Comparison of ENCODE assay signal across 17 cellular contexts in the genomic region with DNA sequence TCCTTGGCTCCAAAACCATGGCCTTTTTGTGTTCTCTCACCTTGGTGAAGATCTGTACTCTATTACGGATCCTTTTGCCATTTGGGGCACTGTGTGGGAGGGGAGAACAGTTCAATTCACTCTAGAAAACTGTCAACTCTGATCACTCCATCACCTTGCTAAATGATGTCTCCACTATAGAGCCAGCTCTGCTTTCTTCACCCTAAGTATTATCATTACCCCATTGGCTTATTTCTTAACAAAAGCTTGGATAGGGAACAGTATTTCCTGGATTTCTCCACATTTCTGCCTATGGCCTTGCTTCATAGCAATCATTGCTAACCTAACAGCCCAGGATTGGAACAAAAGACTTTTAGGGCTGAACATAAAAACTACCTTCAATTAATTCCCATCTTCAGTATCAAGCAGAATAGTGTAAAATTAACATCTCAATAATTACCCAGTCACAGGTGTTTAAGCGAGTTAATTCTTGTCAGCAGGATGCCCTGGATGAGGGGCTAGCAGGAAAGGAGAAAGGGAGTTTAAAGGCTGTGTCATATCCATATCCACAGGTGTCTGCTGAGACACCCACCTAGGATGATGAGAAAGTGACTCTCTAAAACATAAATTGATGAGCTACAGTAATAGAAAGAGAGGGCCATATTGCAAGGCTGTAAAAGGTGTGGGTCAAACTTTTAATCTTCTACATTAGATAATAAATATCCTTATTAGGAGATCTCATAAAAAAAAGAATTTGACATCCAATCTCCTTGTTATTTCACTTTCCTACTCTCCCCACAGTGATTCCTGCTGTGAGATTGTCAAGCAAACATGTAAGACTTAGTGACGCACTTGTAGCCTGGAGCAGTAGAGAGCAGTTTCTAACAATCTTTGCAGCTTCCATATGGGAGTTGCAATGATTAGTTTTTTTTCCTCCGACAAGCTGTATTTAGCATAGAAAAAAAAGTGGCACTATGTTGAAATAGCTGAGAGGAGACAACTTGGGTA.
DNase-seq lines count a peak whose midpoint lies in the region; ATAC-seq and TF ChIP-seq lines count a peak whose summit lies in the region.
"Had no signal": no experiment of that assay in that cellular context is flagged by ENCODE, and none has a peak within 500 bp of the region (broad histone marks: within the 10 kb centered on the region; RNA-seq: fewer than 3 reads in every experiment).

No MANE protein-coding gene starts in this region.

- no peak overlapping the region for H2AFZ ChIP-seq in GM23338

- no peak overlapping the region for H3K27ac Mint-ChIP-seq in GM23338
- no peak overlapping the region for H3K27ac Mint-ChIP-seq in endodermal cell
- no peak overlapping the region for H3K27ac Mint-ChIP-seq in natural killer cell treated with Interleukin-12 subunit alpha and Interleukin-12 subunit beta and Interleukin-15 and Interleukin-18, amount 100 ng/mL, for 72 hours

- 19% methylated on average over 3 of the region's 4 CpGs for WGBS in HUES64
- WGBS in endodermal cell (ENCODE audit: insufficient coverage in 1 of 2, insufficient read length in 1 of 2), 2 experiments = 38 to 48% methylated on average over 3 to 4 of the region's 4 CpGs
- 67% methylated on average over 4 of the region's 4 CpGs for WGBS in esophagus muscularis mucosa

- H3K4me2 ChIP-seq in GM23338 = peak overlapping the region; percentile 64

- H3K27me3 ChIP-seq in GM23338 (ENCODE audit: insufficient read depth) (peaks cover 37% of the 10 kb centered on the region), HUES64 (ENCODE audit: insufficient read depth, low read length) (peaks cover 15% of the 10 kb centered on the region), endodermal cell (ENCODE audit: control insufficient read depth, insufficient read depth, low read length, poor library complexity, severe bottlenecking) (no peaks in the 10 kb centered on the region), esophagus muscularis mucosa (no peaks in the 10 kb centered on the region)

- H3K27ac ChIP-seq in GM23338 (ENCODE audit: low read depth) (no peak overlapping the region), HUES64 (ENCODE audit: low read depth, low read length) (peak overlapping the region; percentile 23; the same call in 1 of the 2 replicates), endodermal cell (ENCODE audit: low read depth, low read length) (no peak overlapping the region), esophagus muscularis mucosa (replicated peaks in 1 of 4) (no peak overlapping the region)

- no peak for TF ChIP-seq EP300 in esophagus muscularis mucosa (IDR thresholded peaks at IDR 0.05)

- H3K4me1 Mint-ChIP-seq in GM23338 (peaks cover 35% of the 10 kb centered on the region), endodermal cell (peaks cover 8% of the 10 kb centered on the region)
- H3K4me1 Mint-ChIP-seq in natural killer cell treated with Interleukin-12 subunit alpha and Interleukin-12 subunit beta and Interleukin-15 and Interleukin-18, amount 100 ng/mL, for 72 hours (ENCODE audit: low read depth in 2 of 2) = no peaks in the 10 kb centered on the region
- H3K4me1 Mint-ChIP-seq: CD4-positive, alpha-beta memory T cell had no signal

- H3K9me3 ChIP-seq in HUES64 (ENCODE audit: insufficient read depth, low read depth, low read length) (no peaks in the 10 kb centered on the region), endodermal cell (ENCODE audit: control insufficient read depth, low read length) (no peaks in the 10 kb centered on the region), esophagus muscularis mucosa (no peaks in the 10 kb centered on the region)

- peak; percentile 71 for DNase-seq in GM23338 (ENCODE audit: low spot score)
- peak; percentile 60 for DNase-seq in endodermal cell
- DNase-seq in iPS-NIHi7 (ENCODE audit: extremely low spot score) = peak; percentile 41
- no peak for DNase-seq in natural killer cell treated with Interleukin-12 subunit alpha and Interleukin-12 subunit beta and Interleukin-15 and Interleukin-18, amount 100 ng/mL, for 72 hours (ENCODE audit: low spot score)
- no peak for DNase-seq in esophagus muscularis mucosa (ENCODE audit: extremely low spot score)
- DNase-seq: CD4-positive, alpha-beta memory T cell; HCEC 1CT; KG1; NCI-H2029 treated with DMSO at 0.1 percent for 48 hours; NCI-H446 treated with DMSO at 0.1 percent for 48 hours; NK-92 treated with Interleukin-12 subunit alpha and Interleukin-12 subunit beta, amount 100 ng/mL, for 24 hours; SW 1271 had no signal

- H3F3A ChIP-seq in GM23338 (replicated peaks; ENCODE audit: low read depth) = no peaks in the 10 kb centered on the region

- peaks cover 31% of the 10 kb centered on the region for H3K4me1 ChIP-seq in GM23338 (ENCODE audit: insufficient read depth)
- peaks cover 29% of the 10 kb centered on the region for H3K4me1 ChIP-seq in HUES64 (ENCODE audit: insufficient read depth, low read length)
- no peaks in the 10 kb centered on the region for H3K4me1 ChIP-seq in endodermal cell (ENCODE audit: control insufficient read depth, insufficient read depth, low read length)
- no peaks in the 10 kb centered on the region for H3K4me1 ChIP-seq in esophagus muscularis mucosa

- intact Hi-C loops in esophagus muscularis mucosa (cut with DNase I) = no loop called here

- H3K9ac ChIP-seq in HUES64 (ENCODE audit: low read depth, low read length) = no peak overlapping the region
- no peak overlapping the region for H3K9ac ChIP-seq in endodermal cell (ENCODE audit: extremely low read depth, low read length, poor library complexity, severe bottlenecking)

- 0 out of 2 replicates have a peak, but pooled peaks cover 5% of the 10 kb centered on the region for H3K9me2 ChIP-seq in GM23338 (ENCODE audit: insufficient read depth)

- peak overlapping the region; percentile 9; the same call in 1 of the 2 replicates for H3K4me3 ChIP-seq in GM23338
- H3K4me3 ChIP-seq in HUES64 (ENCODE audit: low read length) = peak overlapping the region; percentile 20; the same call in 1 of the 2 replicates
- no peak overlapping the region for H3K4me3 ChIP-seq in endodermal cell (ENCODE audit: low read length)
- no peak overlapping the region for H3K4me3 ChIP-seq in esophagus muscularis mucosa
- H3K4me3 ChIP-seq: GM12878 had no signal

- ATAC-seq in GM23338 (peak; percentile 96), GM21526 (IDR thresholded peaks at IDR 0.05; ENCODE audit: low FRiP score, unreplicated experiment) (no peak), GM18870 (IDR thresholded peaks at IDR 0.05; ENCODE audit: unreplicated experiment) (no peak)
- ATAC-seq in natural killer cell treated with Interleukin-12 subunit alpha and Interleukin-12 subunit beta and Interleukin-15 and Interleukin-18, amount 100 ng/mL, for 72 hours = no peak
- ATAC-seq: GM12878, Right ventricle myocardium inferior had no signal

- H3K9me3 Mint-ChIP-seq in GM23338 = peaks cover 15% of the 10 kb centered on the region; the same call in 2 of the 3 replicates
- H3K9me3 Mint-ChIP-seq in endodermal cell = peaks cover 5% of the 10 kb centered on the region
- H3K9me3 Mint-ChIP-seq in natural killer cell treated with Interleukin-12 subunit alpha and Interleukin-12 subunit beta and Interleukin-15 and Interleukin-18, amount 100 ng/mL, for 72 hours = peaks cover 11% of the 10 kb centered on the region

- H3K36me3 ChIP-seq in GM23338 (ENCODE audit: insufficient read depth) (no peaks in the 10 kb centered on the region), HUES64 (ENCODE audit: insufficient read depth, low read length) (no peaks in the 10 kb centered on the region), endodermal cell (ENCODE audit: control insufficient read depth, insufficient read depth, low read length) (no peaks in the 10 kb centered on the region), esophagus muscularis mucosa (no peaks in the 10 kb centered on the region)

- H4K20me1 ChIP-seq in GM23338 (replicated peaks; ENCODE audit: insufficient read depth) = no peaks in the 10 kb centered on the region

- peaks cover 19% of the 10 kb centered on the region for H3K27me3 Mint-ChIP-seq in GM23338 (ENCODE audit: insufficient read depth, low read depth, poor library complexity)
- H3K27me3 Mint-ChIP-seq in endodermal cell (ENCODE audit: insufficient read depth) = peaks cover 26% of the 10 kb centered on the region
- no peaks in the 10 kb centered on the region for H3K27me3 Mint-ChIP-seq in natural killer cell treated with Interleukin-12 subunit alpha and Interleukin-12 subunit beta and Interleukin-15 and Interleukin-18, amount 100 ng/mL, for 72 hours
- H3K27me3 Mint-ChIP-seq: CD4-positive, alpha-beta memory T cell had no signal

- H3K4me3 Mint-ChIP-seq in GM23338 (peak overlapping the region; percentile 15), endodermal cell (no peak overlapping the region)
- H3K4me3 Mint-ChIP-seq in natural killer cell treated with Interleukin-12 subunit alpha and Interleukin-12 subunit beta and Interleukin-15 and Interleukin-18, amount 100 ng/mL, for 72 hours = no peak overlapping the region
- H3K4me3 Mint-ChIP-seq: CD4-positive, alpha-beta memory T cell had no signal

- H3K79me2 ChIP-seq in GM23338 (replicated peaks; ENCODE audit: insufficient read depth) = no peaks in the 10 kb centered on the region

- no peak for TF ChIP-seq CTCF in GM23338 (conservative IDR thresholded peaks at IDR 0.05; ENCODE audit: low read depth in 2 of 2)
- TF ChIP-seq CTCF in endodermal cell (conservative IDR thresholded peaks at IDR 0.05) = no peak
- no peak for TF ChIP-seq CTCF in esophagus muscularis mucosa (IDR thresholded peaks at IDR 0.05)

- H3K36me3 Mint-ChIP-seq in GM23338 (ENCODE audit: low read depth) = peaks cover 10% of the 10 kb centered on the region; the same call in 2 of the 3 replicates
- no peaks in the 10 kb centered on the region for H3K36me3 Mint-ChIP-seq in endodermal cell (ENCODE audit: low read depth)
- H3K36me3 Mint-ChIP-seq in natural killer cell treated with Interleukin-12 subunit alpha and Interleukin-12 subunit beta and Interleukin-15 and Interleukin-18, amount 100 ng/mL, for 72 hours = no peaks in the 10 kb centered on the region
- H3K36me3 Mint-ChIP-seq: CD4-positive, alpha-beta memory T cell had no signal

- TF ChIP-seq POLR2A in esophagus muscularis mucosa (IDR thresholded peaks at IDR 0.05; ENCODE audit: low read depth) = no peak

TF ChIP-seq in GM23338, 12 proteins besides CTCF, POLR2A, EP300 and RAD21 (continues in another document):
- TF ChIP-seq STAT1 (IDR thresholded peaks at IDR 0.05; ENCODE audit: unreplicated experiment) = no peak
- peak; percentile 43; the same call in 1 of the 2 replicates for TF ChIP-seq NANOG (IDR thresholded peaks at IDR 0.05; ENCODE audit: borderline replicate concordance)
- TF ChIP-seq EZH2 (IDR thresholded peaks at IDR 0.05; ENCODE audit: low read depth, unreplicated experiment) = no peak
- TF ChIP-seq EZH2phosphoT487 (IDR thresholded peaks at IDR 0.05; ENCODE audit: unreplicated experiment) = no peak
- peak; percentile 55 for TF ChIP-seq CREB1 (CRISPR knock-in tag; IDR thresholded peaks at IDR 0.05; ENCODE audit: low read depth)
- peak; percentile 58; the same call in 1 of the 2 replicates for TF ChIP-seq ZNF114 (CRISPR knock-in tag; IDR thresholded peaks at IDR 0.05)

Comparison
In these comparisons a context has a peak if more than half of its experiments do, and no peak if none do; other contexts are left out.
1. DNase-seq: peak in GM23338 (single experiment), endodermal cell (single experiment) and iPS-NIHi7 (single experiment); none in natural killer cell treated with Interleukin-12 subunit alpha and Interleukin-12 subunit beta and Interleukin-15 and Interleukin-18, amount 100 ng/mL, for 72 hours (single experiment) and esophagus muscularis mucosa (single experiment).
2. H3K4me3 ChIP-seq: peak in GM23338 (single experiment) and HUES64 (single experiment); none in endodermal cell (single experiment) and esophagus muscularis mucosa (0 of 4).